Comparison of ENCODE assay signal across 9 cellular contexts in genomic region chr6:170459451-170459850, GRCh38.
A peak's percentile ranks its signal among the peaks of the same experiment; 100 is the strongest.
DNase-seq lines count a peak whose midpoint lies in the region; ATAC-seq and FAIRE-seq lines count a peak whose summit lies in the region.
"Had no signal": no experiment of that assay in that cellular context is flagged by ENCODE, and none has a peak within 500 bp of the region (broad histone marks: within the 10 kb centered on the region; RNA-seq: fewer than 3 reads in every experiment).

No MANE protein-coding gene starts in this region.

- H3K36me3 ChIP-seq in subcutaneous abdominal adipose tissue (ENCODE audit: control insufficient read depth in 5 of 5, insufficient read depth in 5 of 5, low read length in 5 of 5) (no peaks in the 10 kb centered on the region), HAP-1 (replicated peaks) (no peaks in the 10 kb centered on the region)

- peak overlapping the region; percentile 9 for H3K4me3 Mint-ChIP-seq in activated CD4-positive, alpha-beta T cell treated with anti-CD3 and anti-CD28 coated beads, Interleukin-2, amount 10 ng/mL, durations not matched to agents 24 days and 14 days

- H3K27me3 Mint-ChIP-seq in activated CD4-positive, alpha-beta T cell treated with anti-CD3 and anti-CD28 coated beads, Interleukin-2, amount 10 ng/mL, durations not matched to agents 24 days and 14 days = peaks cover 4% of the 10 kb centered on the region

- H3K4me1 ChIP-seq in subcutaneous abdominal adipose tissue (ENCODE audit: control insufficient read depth in 5 of 5, insufficient read depth in 5 of 5, low read length in 5 of 5) (peaks cover 0 to 11% (median 8%) of the 10 kb centered on the region in 5 donors), HAP-1 (no peaks in the 10 kb centered on the region)

- H3K9ac ChIP-seq in subcutaneous abdominal adipose tissue (ENCODE audit: low read length in 5 of 5) = peak overlapping the region in 1 of 5 donors; percentile 17

- no peaks in the 10 kb centered on the region for H3K9me3 ChIP-seq in subcutaneous abdominal adipose tissue (ENCODE audit: control insufficient read depth in 5 of 5, low read length in 5 of 5)
- no peaks in the 10 kb centered on the region for H3K9me3 ChIP-seq in HAP-1

- DNase-seq in activated CD4-positive, alpha-beta T cell treated with anti-CD3 and anti-CD28 coated beads, Interleukin-2, amount 10 ng/mL, durations not matched to agents 24 days and 14 days = peak; percentile 68
- DNase-seq in activated CD4-positive, alpha-beta T cell treated with anti-CD3 and anti-CD28 coated beads for 4 hours = no peak
- DNase-seq in RCC 7860 (ENCODE audit: low spot score) = peak; percentile 56
- DNase-seq in fibroblast of gingiva (ENCODE audit: low read depth) = peak; percentile 43
- DNase-seq in HAP-1 (ENCODE audit: low spot score in 2 of 2) = no peak
- no peak for DNase-seq in 8988T

- in situ Hi-C loops in HAP-1 (cut with MboI; ENCODE audit: low sequenced_read_pairs) = no loop called here

- H3K27ac Mint-ChIP-seq in activated CD4-positive, alpha-beta T cell treated with anti-CD3 and anti-CD28 coated beads, Interleukin-2, amount 10 ng/mL, durations not matched to agents 24 days and 14 days = no peak overlapping the region

- no peak overlapping the region for H3K27ac ChIP-seq in subcutaneous abdominal adipose tissue (ENCODE audit: low read depth, low read length)
- H3K27ac ChIP-seq: VCaP had no signal

- H3K36me3 Mint-ChIP-seq in activated CD4-positive, alpha-beta T cell treated with anti-CD3 and anti-CD28 coated beads, Interleukin-2, amount 10 ng/mL, durations not matched to agents 24 days and 14 days (ENCODE audit: low read depth) = no peaks in the 10 kb centered on the region

- peaks cover 0 to 10% (median 5%) of the 10 kb centered on the region in 5 donors for H3K27me3 ChIP-seq in subcutaneous abdominal adipose tissue (ENCODE audit: control insufficient read depth in 5 of 5, insufficient read depth in 4 of 5, low read length in 5 of 5)
- H3K27me3 ChIP-seq in HAP-1 (ENCODE audit: low read depth) = peaks cover 13% of the 10 kb centered on the region

- peak overlapping the region in 4 of 5 donors; percentile 39 to 54 (median 48) for H3K4me3 ChIP-seq in subcutaneous abdominal adipose tissue (ENCODE audit: low read depth in 1 of 5, low read length in 5 of 5)
- no peak overlapping the region for H3K4me3 ChIP-seq in HAP-1

- no peaks in the 10 kb centered on the region for H3K9me3 Mint-ChIP-seq in activated CD4-positive, alpha-beta T cell treated with anti-CD3 and anti-CD28 coated beads, Interleukin-2, amount 10 ng/mL, durations not matched to agents 24 days and 14 days

- FAIRE-seq in RCC 7860 (lab: Jason Lieb, UNC) = no peak

- H3K4me1 Mint-ChIP-seq in activated CD4-positive, alpha-beta T cell treated with anti-CD3 and anti-CD28 coated beads, Interleukin-2, amount 10 ng/mL, durations not matched to agents 24 days and 14 days = peaks cover 9% of the 10 kb centered on the region

- ATAC-seq in HG02798 (IDR thresholded peaks at IDR 0.05; ENCODE audit: poor library complexity, unreplicated experiment) = peak; percentile 63

- intact Hi-C loops in activated CD4-positive, alpha-beta T cell treated with anti-CD3 and anti-CD28 coated beads, Interleukin-2, amount 10 ng/mL, durations not matched to agents 24 days and 14 days (cut with micrococcal nuclease) = no loop called here

Comparison
In these comparisons a context has a peak if more than half of its experiments do, and no peak if none do; other contexts are left out.
1. DNase-seq: peak in activated CD4-positive, alpha-beta T cell treated with anti-CD3 and anti-CD28 coated beads, Interleukin-2, amount 10 ng/mL, durations not matched to agents 24 days and 14 days (single experiment), RCC 7860 (single experiment) and fibroblast of gingiva (single experiment); none in activated CD4-positive, alpha-beta T cell treated with anti-CD3 and anti-CD28 coated beads for 4 hours (0 of 2), HAP-1 (0 of 2) and 8988T (single experiment).